8 cellular contexts compared by ENCODE assay signal in genomic region chr12:33438890-33439586, GRCh38. TPM values are rescaled to one million over a fixed set of nuclear protein-coding genes. Genes with fewer than 3 reads are reported as not detected.
DNase-seq lines count a peak whose midpoint lies in the region; ATAC-seq, FAIRE-seq and TF ChIP-seq lines count a peak whose summit lies in the region.

No MANE protein-coding gene starts in this region.

- CTCF ChIA-PET in A673 (lab: Charles Lee), result no interaction called here

- DNase-seq in A673 (ENCODE audit: low spot score), result no peak
- DNase-seq in HTR-8/SVneo (ENCODE audit: insufficient read length, low spot score), result peak; percentile 6
- no peak for DNase-seq in central memory CD8-positive, alpha-beta T cell (ENCODE audit: low spot score in 2 of 2)
- peak in 1 of 2 donors; percentile 79 for DNase-seq in left lung
- no peak for DNase-seq in tibial artery
- DNase-seq in central memory CD4-positive, alpha-beta T cell, result no peak
- DNase-seq in substantia nigra (lab: John Stamatoyannopoulos, UW), result no peak

- intact Hi-C loops in A673 (cut with micrococcal nuclease; ENCODE audit: unreplicated experiment), result no loop called here
- intact Hi-C loops in left lung (cut with DNase I), result no loop called here
- intact Hi-C loops in tibial artery (cut with DNase I; ENCODE audit: low total_unique reads), result no loop called here

- ATAC-seq in central memory CD8-positive, alpha-beta T cell (replicated peaks; ENCODE audit: extremely low read depth, poor library complexity, severe bottlenecking), result no peak
- peak; percentile 29 for ATAC-seq in left lung
- no peak for ATAC-seq in HG03442 (IDR thresholded peaks at IDR 0.05; ENCODE audit: unreplicated experiment)

- H3K36me3 ChIP-seq in A673 (ENCODE audit: insufficient read depth, low read length, poor library complexity, severe bottlenecking) (no peaks in the 10 kb centered on the region), left lung (no peaks in the 10 kb centered on the region), tibial artery (no peaks in the 10 kb centered on the region)

- H3K27ac ChIP-seq in A673 (ENCODE audit: low read depth, low read length, poor library complexity, severe bottlenecking), result no peak overlapping the region
- no peak overlapping the region for H3K27ac ChIP-seq in left lung
- H3K27ac ChIP-seq in tibial artery, result no peak overlapping the region
- no peak overlapping the region for H3K27ac ChIP-seq in substantia nigra (ENCODE audit: low read depth, low read length, poor library complexity, severe bottlenecking)

- H3K4me3 ChIP-seq in A673 (ENCODE audit: low read depth, low read length, poor library complexity, severe bottlenecking), result peak overlapping the region; percentile 31
- H3K4me3 ChIP-seq in left lung, result peak overlapping the region; percentile 27 to 34
- peak overlapping the region; percentile 45 to 56 for H3K4me3 ChIP-seq in tibial artery

- TF ChIP-seq CTCF in A673 (conservative IDR thresholded peaks at IDR 0.05; ENCODE audit: low read depth, low read length), result no peak
- no peak for TF ChIP-seq CTCF in left lung (IDR thresholded peaks at IDR 0.05)
- TF ChIP-seq CTCF in tibial artery (IDR thresholded peaks at IDR 0.05), result no peak

- H3K4me1 ChIP-seq in A673 (ENCODE audit: insufficient read depth, low read length, poor library complexity, severe bottlenecking), result no peaks in the 10 kb centered on the region
- H3K4me1 ChIP-seq in left lung, result peaks cover 0 to 11% of the 10 kb centered on the region in 2 donors
- peaks cover 0 to 17% (median 11%) of the 10 kb centered on the region in 4 donors for H3K4me1 ChIP-seq in tibial artery

- peak overlapping the region; percentile 74 for H3K27ac Mint-ChIP-seq in central memory CD8-positive, alpha-beta T cell (ENCODE audit: low read depth)

- H3K36me3 Mint-ChIP-seq in central memory CD8-positive, alpha-beta T cell (ENCODE audit: insufficient read depth), result no peaks in the 10 kb centered on the region

- POLR2A ChIA-PET in A673 (lab: Charles Lee; ENCODE audit: low non-redundant PET), result no interaction called here

- peaks cover 9% of the 10 kb centered on the region for H3K9me3 Mint-ChIP-seq in central memory CD8-positive, alpha-beta T cell

- H3K4me3 Mint-ChIP-seq in central memory CD8-positive, alpha-beta T cell, result no peak overlapping the region

- no peak for FAIRE-seq in HTR-8/SVneo (lab: Jason Lieb, UNC)

- no peaks in the 10 kb centered on the region for H3K27me3 Mint-ChIP-seq in central memory CD8-positive, alpha-beta T cell

- no TSS peak for BruUV-seq in A673 (replicated peaks; lab: Mats Ljungman, UMichigan)

- H3K4me1 Mint-ChIP-seq in central memory CD8-positive, alpha-beta T cell, result no peaks in the 10 kb centered on the region

- peaks cover 37% of the 10 kb centered on the region for H3K27me3 ChIP-seq in A673 (replicated peaks; ENCODE audit: insufficient read depth, low read depth, low read length, poor library complexity)
- peaks cover 42 to 56% of the 10 kb centered on the region in 2 donors for H3K27me3 ChIP-seq in left lung
- peaks cover 0 to 21% of the 10 kb centered on the region in 2 donors for H3K27me3 ChIP-seq in tibial artery

- H3K9me3 ChIP-seq in A673 (ENCODE audit: low read depth, low read length, poor library complexity, severe bottlenecking) (no peaks in the 10 kb centered on the region), left lung (no peaks in the 10 kb centered on the region), tibial artery (no peaks in the 10 kb centered on the region)

RNA-seq across cellular contexts. Expression of gene SYT10, which starts 0.6 kb away (rescaled TPM):
- not detected in 2 replicates for total RNA-seq in A673 (2021)
- total RNA-seq in left lung, result not detected
